In the genomic region with DNA sequence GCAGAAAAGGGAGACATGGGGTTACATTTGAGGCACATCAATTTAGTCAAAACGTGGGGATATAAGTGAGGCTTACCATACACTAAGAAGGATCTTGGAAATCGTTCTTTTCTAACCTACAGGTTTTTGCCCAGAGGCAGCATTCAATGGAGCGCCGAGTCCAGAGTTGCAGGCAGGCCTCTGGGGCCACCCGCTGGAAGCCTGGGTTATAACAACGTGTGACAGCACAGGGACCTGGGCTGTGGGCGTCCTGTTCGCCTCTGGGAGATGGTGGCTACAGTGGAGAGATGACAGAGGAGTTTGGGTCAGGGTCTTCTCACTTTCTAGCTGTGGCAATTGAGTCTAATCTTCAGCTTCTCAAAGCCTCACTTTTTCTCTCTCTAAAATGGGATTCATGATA, we compare ENCODE assay signal across 8 cellular contexts. TPM values are rescaled to one million over a fixed set of nuclear protein-coding genes. Genes with fewer than 3 reads are reported as not detected.
A peak's percentile ranks its signal among the peaks of the same experiment; 100 is the strongest.
DNase-seq lines count a peak whose midpoint lies in the region; ATAC-seq and TF ChIP-seq lines count a peak whose summit lies in the region.

No MANE protein-coding gene starts in this region.

- in situ Hi-C loops in T47D (cut with HindIII; ENCODE audit: low pct_unique_long_range_greater_than_20kb, low sequenced_read_pairs): no loop called here

- H3K4me3 Mint-ChIP-seq in type B pancreatic cell: no peak overlapping the region

- H3K4me3 ChIP-seq in AG09309 (ENCODE audit: control insufficient read depth, low read depth, low read length) (no peak overlapping the region), GM12875 (ENCODE audit: low read depth, low read length) (no peak overlapping the region)

- no peaks in the 10 kb centered on the region for H3K36me3 Mint-ChIP-seq in type B pancreatic cell

- peaks cover 15% of the 10 kb centered on the region for H3K4me1 Mint-ChIP-seq in type B pancreatic cell (ENCODE audit: unreplicated experiment)

- intact Hi-C loops in left colon (cut with DNase I, micrococcal nuclease): loop anchor here in 1 of 2 donors (10.0 kb wide), 1 partner anchor 329 kb away; no protein-coding TSS in a partner anchor

- no peaks in the 10 kb centered on the region for H3K9me3 Mint-ChIP-seq in type B pancreatic cell

- TF ChIP-seq CTCF in AG09309 (IDR thresholded peaks at IDR 0.05; ENCODE audit: control insufficient read depth, insufficient read depth, low read depth, low read length, missing control alignments): peak; percentile 48
- peak; percentile 53 for TF ChIP-seq CTCF in GM12875 (IDR thresholded peaks at IDR 0.05; ENCODE audit: borderline replicate concordance, insufficient read depth, low read depth, low read length)
- peak; percentile 85 for TF ChIP-seq CTCF in type B pancreatic cell (conservative IDR thresholded peaks at IDR 0.05)

- peak; percentile 87 for ATAC-seq in left colon
- ATAC-seq in GM21737 (IDR thresholded peaks at IDR 0.05; ENCODE audit: unreplicated experiment): no peak
- ATAC-seq in GM19023 (IDR thresholded peaks at IDR 0.05; ENCODE audit: unreplicated experiment): no peak

- DNase-seq in AG09309 (ENCODE audit: low read depth): no peak
- peak; percentile 46 for DNase-seq in NCI-H748 (lab: John Stamatoyannopoulos, UW; ENCODE audit: unreplicated experiment)
- DNase-seq in T47D (ENCODE audit: low read depth in 1 of 2, low spot score in 1 of 2): peak; percentile 7 to 58
- peak in 1 of 2 donors; percentile 55 for DNase-seq in left colon
- DNase-seq in type B pancreatic cell (ENCODE audit: extremely low spot score, unreplicated experiment): no peak

- H3K27me3 Mint-ChIP-seq in type B pancreatic cell: peaks cover 37% of the 10 kb centered on the region

- peak overlapping the region; percentile 39 for H3K27ac Mint-ChIP-seq in type B pancreatic cell

RNA-seq across cellular contexts. Expression of gene ENPP6, which starts 53.9 kb away (rescaled TPM):
- total RNA-seq in left colon (1 to 10 TPM in 1 of 2 donors, under 1 TPM in 1; 0.24 to 1.5 TPM), type B pancreatic cell (ENCODE audit: low replicate concordance) (0.51 TPM in 1 of 2 replicates, not detected in the other)

Comparison
In these comparisons a context has a peak if more than half of its experiments do, and no peak if none do; other contexts are left out.
1. DNase-seq: peak in NCI-H748 (single experiment) and T47D (2 of 2); none in AG09309 (single experiment) and type B pancreatic cell (single experiment).
2. Peak in every context shown above with its lines, with median percentiles within 50 percentile points of each other: CTCF ChIP-seq.